ENCODE assay signal across 23 cellular contexts in genomic region chr9:1462626-1463308, GRCh38.
"Had no signal": no experiment of that assay in that cellular context is flagged by ENCODE, and none has a peak within 500 bp of the region (broad histone marks: within the 10 kb centered on the region; RNA-seq: fewer than 3 reads in every experiment).

No MANE protein-coding gene starts in this region.

- H3K4me3 ChIP-seq: colonic mucosa, gastrocnemius medialis, left ventricle myocardium inferior, tibial artery had no signal

- FAIRE-seq: keratinocyte had no signal

- H3K9me3 Mint-ChIP-seq: activated CD4-positive, alpha-beta T cell treated with anti-CD3 and anti-CD28 coated beads, Interleukin-2, amount 10 ng/mL, durations not matched to agents 7 days and 5 days; activated naive CD4-positive, alpha-beta T cell treated with anti-CD3 and anti-CD28 coated beads, Interleukin-2, amount 10 ng/mL, durations not matched to agents 7 days and 5 days; activated naive CD8-positive, alpha-beta T cell treated with anti-CD3 and anti-CD28 coated beads, Interleukin-2, amount 50 U/mL, for 24 hours; activated T-cell treated with anti-CD3 and anti-CD28 coated beads, Interleukin-2, amount 50 U/mL, for 4 hours; central memory CD8-positive, alpha-beta T cell had no signal

- H3K27me3 ChIP-seq: brain microvascular endothelial cell, colonic mucosa, gastrocnemius medialis, tibial artery had no signal

- H3K27ac ChIP-seq: brain microvascular endothelial cell, colonic mucosa, gastrocnemius medialis, left ventricle myocardium inferior, tibial artery had no signal

- DNase-seq: activated CD4-positive, alpha-beta T cell treated with anti-CD3 and anti-CD28 coated beads, Interleukin-2, amount 10 ng/mL, durations not matched to agents 7 days and 5 days; activated CD8-positive, alpha-beta T cell treated with anti-CD3 and anti-CD28 coated beads, Interleukin-2, amount 10 ng/mL, durations not matched to agents 7 days and 5 days; activated effector memory CD4-positive, alpha-beta T cell treated with Interleukin-2 at 50 U/mL for 16 hours; activated naive CD4-positive, alpha-beta T cell treated with anti-CD3 and anti-CD28 coated beads, Interleukin-2, amount 10 ng/mL, durations not matched to agents 7 days and 5 days; activated naive CD8-positive, alpha-beta T cell treated with anti-CD3 and anti-CD28 coated beads, Interleukin-2, amount 50 U/mL, for 24 hours; activated T-cell treated with anti-CD3 and anti-CD28 coated beads, Interleukin-2, amount 50 U/mL, for 4 hours; anterior cingulate cortex; brain microvascular endothelial cell; colonic mucosa; erythroblast; gastrocnemius medialis; head of caudate nucleus; left ventricle myocardium inferior; mammary epithelial cell; naive B cell; stimulated activated CD4-positive, alpha-beta T cell treated with anti-CD3 and anti-CD28 coated beads, Interleukin-12 subunit alpha, Interleukin-12 subunit beta, amount 100 ng/mL, for 4 hours; stimulated activated CD4-positive, alpha-beta T cell treated with anti-CD3 and anti-CD28 coated beads, Interleukin-2, amount 100 ng/mL, for 24 hours; stimulated activated naive CD4-positive, alpha-beta T cell treated with Interleukin-2 at 50 U/mL for 16 hours; tibial artery had no signal

- H3K4me1 ChIP-seq: colonic mucosa, gastrocnemius medialis, left ventricle myocardium inferior, tibial artery had no signal

- H3K36me3 Mint-ChIP-seq: activated naive CD4-positive, alpha-beta T cell treated with anti-CD3 and anti-CD28 coated beads, Interleukin-2, amount 10 ng/mL, durations not matched to agents 7 days and 5 days; naive B cell had no signal

- H3K4me3 Mint-ChIP-seq: activated CD4-positive, alpha-beta T cell treated with anti-CD3 and anti-CD28 coated beads, Interleukin-2, amount 10 ng/mL, durations not matched to agents 7 days and 5 days; activated CD8-positive, alpha-beta T cell treated with anti-CD3 and anti-CD28 coated beads, Interleukin-2, amount 10 ng/mL, durations not matched to agents 7 days and 5 days; activated naive CD4-positive, alpha-beta T cell treated with anti-CD3 and anti-CD28 coated beads, Interleukin-2, amount 10 ng/mL, durations not matched to agents 7 days and 5 days; activated naive CD8-positive, alpha-beta T cell treated with anti-CD3 and anti-CD28 coated beads, Interleukin-2, amount 50 U/mL, for 24 hours; activated T-cell treated with anti-CD3 and anti-CD28 coated beads, Interleukin-2, amount 50 U/mL, for 4 hours; central memory CD8-positive, alpha-beta T cell; naive B cell; neural crest cell had no signal

- H3K27ac Mint-ChIP-seq: activated CD4-positive, alpha-beta T cell treated with anti-CD3 and anti-CD28 coated beads, Interleukin-2, amount 10 ng/mL, durations not matched to agents 7 days and 5 days; activated CD8-positive, alpha-beta T cell treated with anti-CD3 and anti-CD28 coated beads, Interleukin-2, amount 10 ng/mL, durations not matched to agents 7 days and 5 days; activated naive CD4-positive, alpha-beta T cell treated with anti-CD3 and anti-CD28 coated beads, Interleukin-2, amount 10 ng/mL, durations not matched to agents 7 days and 5 days; activated naive CD8-positive, alpha-beta T cell treated with anti-CD3 and anti-CD28 coated beads, Interleukin-2, amount 50 U/mL, for 24 hours; naive B cell; progenitor cell of endocrine pancreas had no signal

- H3K27me3 Mint-ChIP-seq: activated naive CD4-positive, alpha-beta T cell treated with anti-CD3 and anti-CD28 coated beads, Interleukin-2, amount 10 ng/mL, durations not matched to agents 7 days and 5 days; central memory CD8-positive, alpha-beta T cell; progenitor cell of endocrine pancreas had no signal

- H3K36me3 ChIP-seq: brain microvascular endothelial cell, colonic mucosa, gastrocnemius medialis, left ventricle myocardium inferior, tibial artery had no signal

- H3K4me1 Mint-ChIP-seq: activated CD4-positive, alpha-beta T cell treated with anti-CD3 and anti-CD28 coated beads, Interleukin-2, amount 10 ng/mL, durations not matched to agents 7 days and 5 days; activated naive CD4-positive, alpha-beta T cell treated with anti-CD3 and anti-CD28 coated beads, Interleukin-2, amount 10 ng/mL, durations not matched to agents 7 days and 5 days; central memory CD8-positive, alpha-beta T cell; naive B cell had no signal

- H3K9me3 ChIP-seq: colonic mucosa, gastrocnemius medialis, left ventricle myocardium inferior, tibial artery had no signal
